Comparison of ENCODE assay signal across 12 cellular contexts in genomic region chr15:70475439-70475781, GRCh38.
DNase-seq lines count a peak whose midpoint lies in the region; ATAC-seq and TF ChIP-seq lines count a peak whose summit lies in the region.
"Had no signal": no experiment of that assay in that cellular context is flagged by ENCODE, and none has a peak within 500 bp of the region (broad histone marks: within the 10 kb centered on the region; RNA-seq: fewer than 3 reads in every experiment).

No MANE protein-coding gene starts in this region.

- CTCF ChIA-PET in AG04450 (lab: Charles Lee): interaction anchor here (1.0 to 2.1 kb wide), 5 partner anchors 9 to 1012 kb away, joined by 3 to 16 read pairs (median 6); partner anchors contain the start of gene TLE3

- peak overlapping the region; percentile 31 for H3K4me3 ChIP-seq in AG04450 (ENCODE audit: low read depth, low read length)

- H3K9me3 ChIP-seq in AG04450 (ENCODE audit: control insufficient read depth, insufficient read depth, low read length): no peaks in the 10 kb centered on the region; the same call in 1 of the 2 replicates

- POLR2A ChIA-PET in AG04450 (lab: Yijun Ruan, JAX): interaction anchor here (0.5 to 1.9 kb wide), 10 partner anchors 11 to 432 kb away, joined by 3 to 12 read pairs (median 4); partner anchors contain the start of gene TLE3

- DNase-seq in AG04450 (ENCODE audit: low read depth, low spot score): no peak
- DNase-seq in natural killer cell treated with Interleukin-12 subunit alpha and Interleukin-12 subunit beta and Interleukin-15 and Interleukin-18, amount 100 ng/mL, for 72 hours (ENCODE audit: low spot score): no peak
- no peak for DNase-seq in NCI-H526 (lab: John Stamatoyannopoulos, UW)
- no peak for DNase-seq in stimulated activated CD4-positive, alpha-beta T cell treated with anti-CD3 and anti-CD28 coated beads, Interleukin-1b, Interleukin-23, amount 100 ng/mL, for 48 hours
- DNase-seq in NK-92 (lab: John Stamatoyannopoulos, UW; ENCODE audit: unreplicated experiment): no peak
- no peak for DNase-seq in NCI-H748 treated with DMSO at 0.1 percent for 48 hours (lab: John Stamatoyannopoulos, UW)
- DNase-seq: activated CD4-positive, alpha-beta T cell treated with anti-CD3 and anti-CD28 coated beads, Interleukin-2, amount 50 U/mL, for 4 hours; NCI-H1436; OCI-M1 had no signal

- H3K27me3 ChIP-seq in AG04450 (ENCODE audit: control insufficient read depth, insufficient read depth, low read length): peaks cover 7% of the 10 kb centered on the region

- TF ChIP-seq CTCF in AG04450 (IDR thresholded peaks at IDR 0.05; ENCODE audit: low read depth, low read length) (no peak), brain (conservative IDR thresholded peaks at IDR 0.05) (no peak)

- H3K27ac ChIP-seq in AG04450 (ENCODE audit: low read depth, low read length): peak overlapping the region; percentile 95

- H3K9me3 Mint-ChIP-seq in IgD-negative memory B cell (no peaks in the 10 kb centered on the region), brain (peaks cover 0 to 4% (median 1%) of the 10 kb centered on the region in 5 experiments)
- H3K9me3 Mint-ChIP-seq in natural killer cell treated with Interleukin-12 subunit alpha and Interleukin-12 subunit beta and Interleukin-15 and Interleukin-18, amount 100 ng/mL, for 72 hours: no peaks in the 10 kb centered on the region
- H3K9me3 Mint-ChIP-seq: type B pancreatic cell had no signal

- peaks cover 20 to 27% (median 24%) of the 10 kb centered on the region in 3 donors for H3K4me1 Mint-ChIP-seq in IgD-negative memory B cell
- H3K4me1 Mint-ChIP-seq in brain: peaks cover 53% of the 10 kb centered on the region
- peaks cover 32 to 47% of the 10 kb centered on the region in 2 donors for H3K4me1 Mint-ChIP-seq in natural killer cell treated with Interleukin-12 subunit alpha and Interleukin-12 subunit beta and Interleukin-15 and Interleukin-18, amount 100 ng/mL, for 72 hours (ENCODE audit: low read depth in 2 of 2)

- H3K36me3 Mint-ChIP-seq in IgD-negative memory B cell (no peaks in the 10 kb centered on the region), brain (no peaks in the 10 kb centered on the region)
- peaks cover 6% of the 10 kb centered on the region for H3K36me3 Mint-ChIP-seq in natural killer cell treated with Interleukin-12 subunit alpha and Interleukin-12 subunit beta and Interleukin-15 and Interleukin-18, amount 100 ng/mL, for 72 hours
- H3K36me3 Mint-ChIP-seq: type B pancreatic cell had no signal

- H3K4me3 Mint-ChIP-seq in IgD-negative memory B cell (peak overlapping the region in 3 of 4 donors; percentile 8 to 93 (median 66)), brain (peak overlapping the region in 1 of 5 experiments; percentile 73)
- peak overlapping the region; percentile 62 for H3K4me3 Mint-ChIP-seq in natural killer cell treated with Interleukin-12 subunit alpha and Interleukin-12 subunit beta and Interleukin-15 and Interleukin-18, amount 100 ng/mL, for 72 hours
- H3K4me3 Mint-ChIP-seq: type B pancreatic cell had no signal

- H3K27ac Mint-ChIP-seq in IgD-negative memory B cell (peak overlapping the region in 2 of 3 donors; percentile 23 to 77), brain (peak overlapping the region in 4 of 5 experiments; percentile 66 to 88 (median 76))
- peak overlapping the region; percentile 55 to 58 for H3K27ac Mint-ChIP-seq in natural killer cell treated with Interleukin-12 subunit alpha and Interleukin-12 subunit beta and Interleukin-15 and Interleukin-18, amount 100 ng/mL, for 72 hours
- H3K27ac Mint-ChIP-seq: type B pancreatic cell had no signal

- ATAC-seq in natural killer cell treated with Interleukin-12 subunit alpha and Interleukin-12 subunit beta and Interleukin-15 and Interleukin-18, amount 100 ng/mL, for 72 hours: no peak

- peaks cover 4% of the 10 kb centered on the region for H3K27me3 Mint-ChIP-seq in IgD-negative memory B cell
- H3K27me3 Mint-ChIP-seq in brain: peaks cover 8% of the 10 kb centered on the region
- peaks cover 26 to 36% of the 10 kb centered on the region in 2 donors for H3K27me3 Mint-ChIP-seq in natural killer cell treated with Interleukin-12 subunit alpha and Interleukin-12 subunit beta and Interleukin-15 and Interleukin-18, amount 100 ng/mL, for 72 hours
